Comparison of ENCODE assay signal across 8 cellular contexts in the genomic region with DNA sequence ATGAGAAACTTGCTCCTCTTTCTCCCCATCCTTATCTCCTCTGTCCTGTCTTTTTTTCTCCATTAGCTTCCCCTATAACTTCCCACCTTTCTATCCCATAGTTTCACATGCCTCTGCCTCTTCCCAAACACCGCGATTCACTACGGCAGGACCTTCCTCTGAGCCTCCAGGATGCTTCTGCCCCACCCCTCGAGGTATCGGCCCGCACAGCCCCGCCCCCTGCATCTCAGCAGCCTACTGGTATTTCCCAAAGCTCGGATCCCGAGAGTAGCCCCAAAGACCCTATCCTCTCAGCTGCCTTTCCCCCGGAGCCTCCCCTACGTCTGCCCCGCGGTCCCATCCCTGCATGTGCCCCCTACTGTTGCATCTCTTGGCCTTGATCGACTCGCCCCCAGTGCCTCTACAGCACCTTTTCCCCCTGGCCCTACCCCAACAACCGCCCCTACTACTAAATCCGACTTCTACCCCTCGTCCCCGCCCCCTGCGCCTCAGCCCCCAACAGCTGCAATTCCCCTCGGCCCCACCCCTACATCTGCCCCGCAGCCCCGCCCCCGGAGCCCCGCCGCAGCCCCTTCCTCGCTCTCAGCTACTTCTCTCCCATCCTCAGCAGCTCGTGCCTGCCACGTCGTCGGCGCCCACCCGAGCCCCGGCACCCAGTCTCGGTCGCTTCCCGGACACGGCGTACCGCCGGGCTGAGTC. TPM values are rescaled to one million over a fixed set of nuclear protein-coding genes. Genes with fewer than 3 reads are reported as not detected.
DNase-seq lines count a peak whose midpoint lies in the region; ATAC-seq and TF ChIP-seq lines count a peak whose summit lies in the region.

No MANE protein-coding gene starts in this region.

- ATAC-seq in GM19455 (IDR thresholded peaks at IDR 0.05; ENCODE audit: unreplicated experiment), result peak; percentile 21

- H2BK12ac ChIP-seq in mesenchymal stem cell (ENCODE audit: low read length in 2 of 2), result peak overlapping the region in 1 of 2 experiments; percentile 70

- H3K4ac ChIP-seq in mesenchymal stem cell (ENCODE audit: low read depth in 1 of 2, low read length in 2 of 2), result peak overlapping the region in 1 of 2 experiments; percentile 83

- peak overlapping the region in 1 of 2 experiments; percentile 98 for H3K18ac ChIP-seq in mesenchymal stem cell (ENCODE audit: low read depth in 1 of 2, low read length in 2 of 2)

- H2BK120ac ChIP-seq in mesenchymal stem cell (ENCODE audit: low read depth, low read length), result peak overlapping the region; percentile 83

- 0% methylated on average over 40 to 41 of the region's 41 CpGs for WGBS in ectodermal cell, 2 experiments
- 2% methylated on average over 27 of the region's 41 CpGs for WGBS in mesenchymal stem cell

- no peak overlapping the region for H3K27ac ChIP-seq in ectodermal cell (ENCODE audit: insufficient read depth, low read depth, low read length, poor library complexity, severe bottlenecking)
- peak overlapping the region; percentile 70 for H3K27ac ChIP-seq in mesenchymal stem cell (ENCODE audit: low read length, poor library complexity, severe bottlenecking)

- peak overlapping the region; percentile 67 for H3K4me2 ChIP-seq in mesenchymal stem cell (ENCODE audit: low read length, poor library complexity, severe bottlenecking)

- peak overlapping the region in 1 of 2 experiments; percentile 92 for H3K14ac ChIP-seq in mesenchymal stem cell (ENCODE audit: low read length in 2 of 2)

- TF ChIP-seq CTCF in BE2C (IDR thresholded peaks at IDR 0.05; ENCODE audit: low read depth, low read length), result peak; percentile 2; the same call in 1 of the 2 replicates

- peak overlapping the region; percentile 91 for H2BK15ac ChIP-seq in mesenchymal stem cell (ENCODE audit: low read depth, poor library complexity, severe bottlenecking)

- H4K8ac ChIP-seq in mesenchymal stem cell (ENCODE audit: low read length), result no peak overlapping the region

- H4K91ac ChIP-seq in mesenchymal stem cell (ENCODE audit: low read length), result peak overlapping the region; percentile 90

- peak overlapping the region; percentile 95 for H3K9ac ChIP-seq in mesenchymal stem cell (ENCODE audit: low read length)

- DNase-seq in BE2C (peak; percentile 81), NCI-H1105 treated with DMSO at 0.1 percent for 48 hours (lab: John Stamatoyannopoulos, UW) (peak; percentile 76), mesenchymal stem cell (peak; percentile 50), NOMO-1 treated with DMSO at 0.1 percent for 48 hours (lab: John Stamatoyannopoulos, UW; ENCODE audit: unreplicated experiment) (no peak)
- peak; percentile 13 for DNase-seq in activated CD4-positive, alpha-beta T cell treated with anti-CD3 and anti-CD28 coated beads for 1 hour
- peak; percentile 31 for DNase-seq in stimulated activated CD8-positive, alpha-beta memory T cell treated with anti-CD3 and anti-CD28 coated beads, Interleukin-7, amount 100 ng/mL, for 24 hours (ENCODE audit: low read depth)

- H2AK5ac ChIP-seq in mesenchymal stem cell (ENCODE audit: low read length, severe bottlenecking), result no peak overlapping the region

- H3K9me3 ChIP-seq in BE2C (no peaks in the 10 kb centered on the region), ectodermal cell (ENCODE audit: control insufficient read depth, low read length) (no peaks in the 10 kb centered on the region), mesenchymal stem cell (ENCODE audit: control insufficient read depth, low read length) (no peaks in the 10 kb centered on the region)

- no peaks in the 10 kb centered on the region for H3K27me3 ChIP-seq in BE2C
- H3K27me3 ChIP-seq in ectodermal cell (ENCODE audit: control insufficient read depth, insufficient read depth, low read length, poor library complexity, severe bottlenecking), result no peaks in the 10 kb centered on the region
- no peaks in the 10 kb centered on the region for H3K27me3 ChIP-seq in mesenchymal stem cell (ENCODE audit: control insufficient read depth in 1 of 2, insufficient read depth in 1 of 2, low read length in 2 of 2)

- peaks cover 32% of the 10 kb centered on the region for H3K79me1 ChIP-seq in mesenchymal stem cell (replicated peaks; ENCODE audit: low read length, poor library complexity, severe bottlenecking)

- peak overlapping the region; percentile 97 for H2BK5ac ChIP-seq in mesenchymal stem cell (ENCODE audit: low read depth, low read length, poor library complexity, severe bottlenecking)

- no peak overlapping the region for H3K23ac ChIP-seq in mesenchymal stem cell (ENCODE audit: low read length in 2 of 2)

- no peaks in the 10 kb centered on the region for H3K4me1 ChIP-seq in BE2C
- no peaks in the 10 kb centered on the region for H3K4me1 ChIP-seq in ectodermal cell (ENCODE audit: control insufficient read depth, insufficient read depth, low read length)
- peaks cover 11% of the 10 kb centered on the region for H3K4me1 ChIP-seq in mesenchymal stem cell (ENCODE audit: control insufficient read depth, insufficient read depth, low read depth, low read length)

- H3K36me3 ChIP-seq in BE2C, result peaks cover 4% of the 10 kb centered on the region
- H3K36me3 ChIP-seq in ectodermal cell (ENCODE audit: control insufficient read depth, insufficient read depth, low read length), result peaks cover 32% of the 10 kb centered on the region
- peaks cover 37 to 39% of the 10 kb centered on the region in 2 experiments for H3K36me3 ChIP-seq in mesenchymal stem cell (ENCODE audit: control insufficient read depth in 1 of 2, insufficient read depth in 2 of 2, low read depth in 1 of 2, low read length in 2 of 2)

- H3K4me3 ChIP-seq in BE2C (ENCODE audit: low read depth, low read length), result peak overlapping the region; percentile 99
- peak overlapping the region; percentile 90 for H3K4me3 ChIP-seq in ectodermal cell (ENCODE audit: insufficient read depth, low read depth, low read length)
- peak overlapping the region; percentile 94 to 95 for H3K4me3 ChIP-seq in mesenchymal stem cell (ENCODE audit: insufficient read depth in 1 of 2, low read depth in 1 of 2, low read length in 2 of 2)

- peak overlapping the region; percentile 29 for H2AFZ ChIP-seq in mesenchymal stem cell (ENCODE audit: low read depth, low read length)

RNA-seq across cellular contexts. Expression of gene PIAS3, which starts 0.5 kb away (rescaled TPM):
- polyA plus RNA-seq in BE2C (2012; ENCODE audit: insufficient read depth, insufficient read length, low read depth), result 20.3 TPM
- 66.7 TPM for polyA plus RNA-seq in ectodermal cell (2013, experiment 1 of 4)
- 65.8 TPM for polyA plus RNA-seq in ectodermal cell (2013, experiment 2 of 4)
- polyA plus RNA-seq in ectodermal cell (2013, experiment 3 of 4), result 57.5 TPM
- polyA plus RNA-seq in ectodermal cell (2013, experiment 4 of 4), result 64.4 TPM
- 70.7 TPM for polyA plus RNA-seq in mesenchymal stem cell (2013, experiment 1 of 2)
- 66.4 TPM for polyA plus RNA-seq in mesenchymal stem cell (2013, experiment 2 of 2)

RNA-seq across cellular contexts. Expression of gene NUDT17, which starts 13.0 kb away (rescaled TPM):
- 7.9 TPM for polyA plus RNA-seq in BE2C (2012; ENCODE audit: insufficient read depth, insufficient read length, low read depth)
- polyA plus RNA-seq in ectodermal cell (2013, experiment 1 of 4), result 4.8 TPM
- polyA plus RNA-seq in ectodermal cell (2013, experiment 2 of 4), result 6.3 TPM
- polyA plus RNA-seq in ectodermal cell (2013, experiment 3 of 4), result 4.4 TPM
- 6.2 TPM for polyA plus RNA-seq in ectodermal cell (2013, experiment 4 of 4)
- polyA plus RNA-seq in mesenchymal stem cell (2013, experiment 1 of 2), result 4.0 TPM
- polyA plus RNA-seq in mesenchymal stem cell (2013, experiment 2 of 2), result 4.3 TPM

RNA-seq across cellular contexts. Expression of gene ANKRD35, which starts 27.3 kb away (rescaled TPM):
- polyA plus RNA-seq in BE2C (2012; ENCODE audit: insufficient read depth, insufficient read length, low read depth), result not detected
- polyA plus RNA-seq in ectodermal cell (2013, experiment 1 of 4), result 3.4 TPM
- 2.5 TPM for polyA plus RNA-seq in ectodermal cell (2013, experiment 2 of 4)
- 1.9 TPM for polyA plus RNA-seq in ectodermal cell (2013, experiment 3 of 4)
- 1.8 TPM for polyA plus RNA-seq in ectodermal cell (2013, experiment 4 of 4)
- polyA plus RNA-seq in mesenchymal stem cell (2013, experiment 1 of 2), result 0.66 TPM
- polyA plus RNA-seq in mesenchymal stem cell (2013, experiment 2 of 2), result 0.67 TPM

RNA-seq across cellular contexts. Expression of gene POLR3C, which starts 34.4 kb away (rescaled TPM):
- 46.6 TPM for polyA plus RNA-seq in BE2C (2012; ENCODE audit: insufficient read depth, insufficient read length, low read depth)
- 33.5 TPM for polyA plus RNA-seq in ectodermal cell (2013, experiment 1 of 4)
- 36.3 TPM for polyA plus RNA-seq in ectodermal cell (2013, experiment 2 of 4)
- 28.3 TPM for polyA plus RNA-seq in ectodermal cell (2013, experiment 3 of 4)
- polyA plus RNA-seq in ectodermal cell (2013, experiment 4 of 4), result 32.2 TPM
- polyA plus RNA-seq in mesenchymal stem cell (2013, experiment 1 of 2), result 22.4 TPM
- polyA plus RNA-seq in mesenchymal stem cell (2013, experiment 2 of 2), result 22.5 TPM

RNA-seq across cellular contexts. Expression of gene RNF115, which starts 34.5 kb away (rescaled TPM):
- 5.9 TPM for polyA plus RNA-seq in BE2C (2012; ENCODE audit: insufficient read depth, insufficient read length, low read depth)
- polyA plus RNA-seq in ectodermal cell (2013, experiment 1 of 4), result 11.8 TPM
- polyA plus RNA-seq in ectodermal cell (2013, experiment 2 of 4), result 14.1 TPM
- 7.8 TPM for polyA plus RNA-seq in ectodermal cell (2013, experiment 3 of 4)
- polyA plus RNA-seq in ectodermal cell (2013, experiment 4 of 4), result 8.7 TPM
- 11.4 TPM for polyA plus RNA-seq in mesenchymal stem cell (2013, experiment 1 of 2)
- 12.7 TPM for polyA plus RNA-seq in mesenchymal stem cell (2013, experiment 2 of 2)
